In the genomic region with DNA sequence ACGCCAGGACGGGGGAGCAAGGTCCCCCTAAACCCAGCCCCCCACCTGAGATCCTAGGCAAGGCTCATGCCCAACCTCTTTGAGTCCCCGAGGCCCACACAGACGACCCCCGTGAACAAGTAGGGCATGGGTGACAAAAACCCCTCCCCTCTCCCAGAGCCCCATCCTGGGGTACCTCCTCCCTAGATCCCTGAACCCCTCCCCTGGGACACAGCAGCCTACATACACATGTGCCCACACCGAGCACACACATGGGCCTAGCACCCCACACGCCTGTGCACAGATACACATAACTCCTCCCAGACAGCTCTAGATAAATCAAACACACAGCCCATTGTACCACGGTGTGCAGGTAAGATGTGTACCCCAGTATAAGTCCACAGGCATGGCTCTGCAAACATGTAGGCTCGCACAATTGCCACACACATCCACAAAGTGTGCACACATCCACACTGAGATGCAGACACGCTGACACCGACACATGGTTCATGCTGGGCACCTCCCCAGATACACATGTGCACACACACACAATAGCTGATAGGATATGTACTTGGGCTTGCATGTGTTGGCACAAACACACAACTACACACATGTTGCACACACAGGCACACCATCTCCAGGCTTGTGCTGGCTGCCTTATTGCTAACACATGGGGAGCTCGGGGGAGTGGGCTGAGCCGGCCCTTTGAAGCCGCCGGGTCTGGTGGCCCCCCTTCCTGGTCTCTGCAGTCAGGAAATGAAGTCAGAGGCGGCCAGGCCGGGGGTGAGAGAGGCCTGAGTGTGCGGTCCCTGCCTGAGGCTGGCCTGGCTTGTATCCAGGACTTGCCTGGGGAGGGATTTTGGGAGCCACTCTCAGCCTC, we compare ENCODE assay signal across 1 cellular context.
A peak's percentile ranks its signal among the peaks of the same experiment; 100 is the strongest.
TF ChIP-seq lines count a peak whose summit lies in the region.

No MANE protein-coding gene starts in this region.

TF ChIP-seq in HepG2, 621 proteins besides CTCF, POLR2A, EP300 and RAD21 (continued from another document and continues in another):
- TF ChIP-seq, protein P1, sequence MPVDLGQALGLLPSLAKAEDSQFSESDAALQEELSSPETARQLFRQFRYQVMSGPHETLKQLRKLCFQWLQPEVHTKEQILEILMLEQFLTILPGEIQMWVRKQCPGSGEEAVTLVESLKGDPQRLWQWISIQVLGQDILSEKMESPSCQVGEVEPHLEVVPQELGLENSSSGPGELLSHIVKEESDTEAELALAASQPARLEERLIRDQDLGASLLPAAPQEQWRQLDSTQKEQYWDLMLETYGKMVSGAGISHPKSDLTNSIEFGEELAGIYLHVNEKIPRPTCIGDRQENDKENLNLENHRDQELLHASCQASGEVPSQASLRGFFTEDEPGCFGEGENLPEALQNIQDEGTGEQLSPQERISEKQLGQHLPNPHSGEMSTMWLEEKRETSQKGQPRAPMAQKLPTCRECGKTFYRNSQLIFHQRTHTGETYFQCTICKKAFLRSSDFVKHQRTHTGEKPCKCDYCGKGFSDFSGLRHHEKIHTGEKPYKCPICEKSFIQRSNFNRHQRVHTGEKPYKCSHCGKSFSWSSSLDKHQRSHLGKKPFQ (CRISPR knock-in tag; IDR thresholded peaks at IDR 0.05; ENCODE audit: insufficient replicate concordance), result no peak
- TF ChIP-seq, protein P2, sequence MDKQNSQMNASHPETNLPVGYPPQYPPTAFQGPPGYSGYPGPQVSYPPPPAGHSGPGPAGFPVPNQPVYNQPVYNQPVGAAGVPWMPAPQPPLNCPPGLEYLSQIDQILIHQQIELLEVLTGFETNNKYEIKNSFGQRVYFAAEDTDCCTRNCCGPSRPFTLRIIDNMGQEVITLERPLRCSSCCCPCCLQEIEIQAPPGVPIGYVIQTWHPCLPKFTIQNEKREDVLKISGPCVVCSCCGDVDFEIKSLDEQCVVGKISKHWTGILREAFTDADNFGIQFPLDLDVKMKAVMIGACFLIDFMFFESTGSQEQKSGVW (CRISPR knock-in tag; IDR thresholded peaks at IDR 0.05; ENCODE audit: borderline replicate concordance), result no peak
- TF ChIP-seq ARNT (IDR thresholded peaks at IDR 0.05) (no peak), ARNTL (CRISPR knock-in tag; IDR thresholded peaks at IDR 0.05) (no peak), ZFAT (CRISPR knock-in tag; conservative IDR thresholded peaks at IDR 0.05) (no peak), ZZZ3 (CRISPR knock-in tag; IDR thresholded peaks at IDR 0.05; ENCODE audit: borderline replicate concordance) (no peak), ZNF33A (CRISPR knock-in tag; IDR thresholded peaks at IDR 0.05; ENCODE audit: borderline replicate concordance) (no peak), NR3C1 (CRISPR knock-in tag; IDR thresholded peaks at IDR 0.05) (no peak), ZFP62 (CRISPR knock-in tag; IDR thresholded peaks at IDR 0.05) (no peak), KDM5B (CRISPR knock-in tag; IDR thresholded peaks at IDR 0.05; ENCODE audit: borderline replicate concordance) (peak; percentile 23; the same call in 1 of the 2 replicates), PHF8 (CRISPR knock-in tag; IDR thresholded peaks at IDR 0.05) (0 out of 2 replicates have a peak, but pooled peaks have one; percentile 42), TRIM24 (CRISPR knock-in tag; IDR thresholded peaks at IDR 0.05) (no peak), PRMT3 (CRISPR knock-in tag; IDR thresholded peaks at IDR 0.05; ENCODE audit: borderline replicate concordance, low read depth) (no peak), SATB2 (CRISPR knock-in tag; IDR thresholded peaks at IDR 0.05) (no peak), ZNF737 (CRISPR knock-in tag; IDR thresholded peaks at IDR 0.05; ENCODE audit: borderline replicate concordance) (no peak), MZF1 (CRISPR knock-in tag; IDR thresholded peaks at IDR 0.05; ENCODE audit: borderline replicate concordance) (no peak), HMG20B (CRISPR knock-in tag; conservative IDR thresholded peaks at IDR 0.05) (no peak), NFE2L2 (IDR thresholded peaks at IDR 0.05; ENCODE audit: low read length) (no peak), ZNF780A (CRISPR knock-in tag; IDR thresholded peaks at IDR 0.05) (no peak), TCF12 (IDR thresholded peaks at IDR 0.05) (no peak), TCF12 (CRISPR knock-in tag; IDR thresholded peaks at IDR 0.05) (no peak), NR2F1 (CRISPR knock-in tag; IDR thresholded peaks at IDR 0.05) (no peak), SAFB2 (CRISPR knock-in tag; IDR thresholded peaks at IDR 0.05; ENCODE audit: borderline replicate concordance, low read depth) (no peak), NFRKB (IDR thresholded peaks at IDR 0.05) (no peak), PRPF4 (IDR thresholded peaks at IDR 0.05; ENCODE audit: low read depth, low read length, poor library complexity, severe bottlenecking) (no peak)
- TF ChIP-seq, protein P3, sequence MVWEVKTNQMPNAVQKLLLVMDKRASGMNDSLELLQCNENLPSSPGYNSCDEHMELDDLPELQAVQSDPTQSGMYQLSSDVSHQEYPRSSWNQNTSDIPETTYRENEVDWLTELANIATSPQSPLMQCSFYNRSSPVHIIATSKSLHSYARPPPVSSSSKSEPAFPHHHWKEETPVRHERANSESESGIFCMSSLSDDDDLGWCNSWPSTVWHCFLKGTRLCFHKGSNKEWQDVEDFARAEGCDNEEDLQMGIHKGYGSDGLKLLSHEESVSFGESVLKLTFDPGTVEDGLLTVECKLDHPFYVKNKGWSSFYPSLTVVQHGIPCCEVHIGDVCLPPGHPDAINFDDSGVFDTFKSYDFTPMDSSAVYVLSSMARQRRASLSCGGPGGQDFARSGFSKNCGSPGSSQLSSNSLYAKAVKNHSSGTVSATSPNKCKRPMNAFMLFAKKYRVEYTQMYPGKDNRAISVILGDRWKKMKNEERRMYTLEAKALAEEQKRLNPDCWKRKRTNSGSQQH (CRISPR knock-in tag; IDR thresholded peaks at IDR 0.05; ENCODE audit: low read depth), result no peak
- TF ChIP-seq, protein P4, sequence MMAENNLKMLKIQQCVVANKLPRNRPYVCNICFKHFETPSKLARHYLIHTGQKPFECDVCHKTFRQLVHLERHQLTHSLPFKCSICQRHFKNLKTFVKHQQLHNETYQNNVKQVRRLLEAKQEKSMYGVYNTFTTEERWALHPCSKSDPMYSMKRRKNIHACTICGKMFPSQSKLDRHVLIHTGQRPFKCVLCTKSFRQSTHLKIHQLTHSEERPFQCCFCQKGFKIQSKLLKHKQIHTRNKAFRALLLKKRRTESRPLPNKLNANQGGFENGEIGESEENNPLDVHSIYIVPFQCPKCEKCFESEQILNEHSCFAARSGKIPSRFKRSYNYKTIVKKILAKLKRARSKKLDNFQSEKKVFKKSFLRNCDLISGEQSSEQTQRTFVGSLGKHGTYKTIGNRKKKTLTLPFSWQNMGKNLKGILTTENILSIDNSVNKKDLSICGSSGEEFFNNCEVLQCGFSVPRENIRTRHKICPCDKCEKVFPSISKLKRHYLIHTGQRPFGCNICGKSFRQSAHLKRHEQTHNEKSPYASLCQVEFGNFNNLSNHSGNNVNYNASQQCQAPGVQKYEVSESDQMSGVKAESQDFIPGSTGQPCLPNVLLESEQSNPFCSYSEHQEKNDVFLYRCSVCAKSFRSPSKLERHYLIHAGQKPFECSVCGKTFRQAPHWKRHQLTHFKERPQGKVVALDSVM (CRISPR knock-in tag; IDR thresholded peaks at IDR 0.05), result no peak
- TF ChIP-seq, protein P5, sequence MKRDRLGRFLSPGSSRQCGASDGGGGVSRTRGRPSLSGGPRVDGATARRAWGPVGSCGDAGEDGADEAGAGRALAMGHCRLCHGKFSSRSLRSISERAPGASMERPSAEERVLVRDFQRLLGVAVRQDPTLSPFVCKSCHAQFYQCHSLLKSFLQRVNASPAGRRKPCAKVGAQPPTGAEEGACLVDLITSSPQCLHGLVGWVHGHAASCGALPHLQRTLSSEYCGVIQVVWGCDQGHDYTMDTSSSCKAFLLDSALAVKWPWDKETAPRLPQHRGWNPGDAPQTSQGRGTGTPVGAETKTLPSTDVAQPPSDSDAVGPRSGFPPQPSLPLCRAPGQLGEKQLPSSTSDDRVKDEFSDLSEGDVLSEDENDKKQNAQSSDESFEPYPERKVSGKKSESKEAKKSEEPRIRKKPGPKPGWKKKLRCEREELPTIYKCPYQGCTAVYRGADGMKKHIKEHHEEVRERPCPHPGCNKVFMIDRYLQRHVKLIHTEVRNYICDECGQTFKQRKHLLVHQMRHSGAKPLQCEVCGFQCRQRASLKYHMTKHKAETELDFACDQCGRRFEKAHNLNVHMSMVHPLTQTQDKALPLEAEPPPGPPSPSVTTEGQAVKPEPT (CRISPR knock-in tag; IDR thresholded peaks at IDR 0.05; ENCODE audit: low read depth), result no peak
- TF ChIP-seq, protein P6, sequence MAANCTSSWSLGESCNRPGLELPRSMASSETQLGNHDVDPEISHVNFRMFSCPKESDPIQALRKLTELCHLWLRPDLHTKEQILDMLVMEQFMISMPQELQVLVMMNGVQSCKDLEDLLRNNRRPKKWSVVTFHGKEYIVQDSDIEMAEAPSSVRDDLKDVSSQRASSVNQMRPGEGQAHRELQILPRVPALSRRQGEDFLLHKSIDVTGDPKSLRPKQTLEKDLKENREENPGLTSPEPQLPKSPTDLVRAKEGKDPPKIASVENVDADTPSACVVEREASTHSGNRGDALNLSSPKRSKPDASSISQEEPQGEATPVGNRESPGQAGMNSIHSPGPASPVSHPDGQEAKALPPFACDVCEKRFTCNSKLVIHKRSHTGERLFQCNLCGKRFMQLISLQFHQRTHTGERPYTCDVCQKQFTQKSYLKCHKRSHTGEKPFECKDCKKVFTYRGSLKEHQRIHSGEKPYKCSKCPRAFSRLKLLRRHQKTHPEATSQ (CRISPR knock-in tag; IDR thresholded peaks at IDR 0.05; ENCODE audit: borderline replicate concordance), result no peak
- TF ChIP-seq, protein P7, sequence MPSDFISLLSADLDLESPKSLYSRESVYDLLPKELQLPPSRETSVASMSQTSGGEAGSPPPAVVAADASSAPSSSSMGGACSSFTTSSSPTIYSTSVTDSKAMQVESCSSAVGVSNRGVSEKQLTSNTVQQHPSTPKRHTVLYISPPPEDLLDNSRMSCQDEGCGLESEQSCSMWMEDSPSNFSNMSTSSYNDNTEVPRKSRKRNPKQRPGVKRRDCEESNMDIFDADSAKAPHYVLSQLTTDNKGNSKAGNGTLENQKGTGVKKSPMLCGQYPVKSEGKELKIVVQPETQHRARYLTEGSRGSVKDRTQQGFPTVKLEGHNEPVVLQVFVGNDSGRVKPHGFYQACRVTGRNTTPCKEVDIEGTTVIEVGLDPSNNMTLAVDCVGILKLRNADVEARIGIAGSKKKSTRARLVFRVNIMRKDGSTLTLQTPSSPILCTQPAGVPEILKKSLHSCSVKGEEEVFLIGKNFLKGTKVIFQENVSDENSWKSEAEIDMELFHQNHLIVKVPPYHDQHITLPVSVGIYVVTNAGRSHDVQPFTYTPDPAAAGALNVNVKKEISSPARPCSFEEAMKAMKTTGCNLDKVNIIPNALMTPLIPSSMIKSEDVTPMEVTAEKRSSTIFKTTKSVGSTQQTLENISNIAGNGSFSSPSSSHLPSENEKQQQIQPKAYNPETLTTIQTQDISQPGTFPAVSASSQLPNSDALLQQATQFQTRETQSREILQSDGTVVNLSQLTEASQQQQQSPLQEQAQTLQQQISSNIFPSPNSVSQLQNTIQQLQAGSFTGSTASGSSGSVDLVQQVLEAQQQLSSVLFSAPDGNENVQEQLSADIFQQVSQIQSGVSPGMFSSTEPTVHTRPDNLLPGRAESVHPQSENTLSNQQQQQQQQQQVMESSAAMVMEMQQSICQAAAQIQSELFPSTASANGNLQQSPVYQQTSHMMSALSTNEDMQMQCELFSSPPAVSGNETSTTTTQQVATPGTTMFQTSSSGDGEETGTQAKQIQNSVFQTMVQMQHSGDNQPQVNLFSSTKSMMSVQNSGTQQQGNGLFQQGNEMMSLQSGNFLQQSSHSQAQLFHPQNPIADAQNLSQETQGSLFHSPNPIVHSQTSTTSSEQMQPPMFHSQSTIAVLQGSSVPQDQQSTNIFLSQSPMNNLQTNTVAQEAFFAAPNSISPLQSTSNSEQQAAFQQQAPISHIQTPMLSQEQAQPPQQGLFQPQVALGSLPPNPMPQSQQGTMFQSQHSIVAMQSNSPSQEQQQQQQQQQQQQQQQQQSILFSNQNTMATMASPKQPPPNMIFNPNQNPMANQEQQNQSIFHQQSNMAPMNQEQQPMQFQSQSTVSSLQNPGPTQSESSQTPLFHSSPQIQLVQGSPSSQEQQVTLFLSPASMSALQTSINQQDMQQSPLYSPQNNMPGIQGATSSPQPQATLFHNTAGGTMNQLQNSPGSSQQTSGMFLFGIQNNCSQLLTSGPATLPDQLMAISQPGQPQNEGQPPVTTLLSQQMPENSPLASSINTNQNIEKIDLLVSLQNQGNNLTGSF (CRISPR knock-in tag; IDR thresholded peaks at IDR 0.05), result no peak
- TF ChIP-seq, protein P8, sequence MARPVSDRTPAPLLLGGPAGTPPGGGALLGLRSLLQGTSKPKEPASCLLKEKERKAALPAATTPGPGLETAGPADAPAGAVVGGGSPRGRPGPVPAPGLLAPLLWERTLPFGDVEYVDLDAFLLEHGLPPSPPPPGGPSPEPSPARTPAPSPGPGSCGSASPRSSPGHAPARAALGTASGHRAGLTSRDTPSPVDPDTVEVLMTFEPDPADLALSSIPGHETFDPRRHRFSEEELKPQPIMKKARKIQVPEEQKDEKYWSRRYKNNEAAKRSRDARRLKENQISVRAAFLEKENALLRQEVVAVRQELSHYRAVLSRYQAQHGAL (CRISPR knock-in tag; IDR thresholded peaks at IDR 0.05; ENCODE audit: not compliant biosample characterization), result no peak
- TF ChIP-seq, protein P9, sequence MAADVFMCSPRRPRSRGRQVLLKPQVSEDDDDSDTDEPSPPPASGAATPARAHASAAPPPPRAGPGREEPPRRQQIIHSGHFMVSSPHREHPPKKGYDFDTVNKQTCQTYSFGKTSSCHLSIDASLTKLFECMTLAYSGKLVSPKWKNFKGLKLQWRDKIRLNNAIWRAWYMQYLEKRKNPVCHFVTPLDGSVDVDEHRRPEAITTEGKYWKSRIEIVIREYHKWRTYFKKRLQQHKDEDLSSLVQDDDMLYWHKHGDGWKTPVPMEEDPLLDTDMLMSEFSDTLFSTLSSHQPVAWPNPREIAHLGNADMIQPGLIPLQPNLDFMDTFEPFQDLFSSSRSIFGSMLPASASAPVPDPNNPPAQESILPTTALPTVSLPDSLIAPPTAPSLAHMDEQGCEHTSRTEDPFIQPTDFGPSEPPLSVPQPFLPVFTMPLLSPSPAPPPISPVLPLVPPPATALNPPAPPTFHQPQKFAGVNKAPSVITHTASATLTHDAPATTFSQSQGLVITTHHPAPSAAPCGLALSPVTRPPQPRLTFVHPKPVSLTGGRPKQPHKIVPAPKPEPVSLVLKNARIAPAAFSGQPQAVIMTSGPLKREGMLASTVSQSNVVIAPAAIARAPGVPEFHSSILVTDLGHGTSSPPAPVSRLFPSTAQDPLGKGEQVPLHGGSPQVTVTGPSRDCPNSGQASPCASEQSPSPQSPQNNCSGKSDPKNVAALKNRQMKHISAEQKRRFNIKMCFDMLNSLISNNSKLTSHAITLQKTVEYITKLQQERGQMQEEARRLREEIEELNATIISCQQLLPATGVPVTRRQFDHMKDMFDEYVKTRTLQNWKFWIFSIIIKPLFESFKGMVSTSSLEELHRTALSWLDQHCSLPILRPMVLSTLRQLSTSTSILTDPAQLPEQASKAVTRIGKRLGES (CRISPR knock-in tag; IDR thresholded peaks at IDR 0.05; ENCODE audit: borderline replicate concordance), result no peak
- TF ChIP-seq, protein P10, sequence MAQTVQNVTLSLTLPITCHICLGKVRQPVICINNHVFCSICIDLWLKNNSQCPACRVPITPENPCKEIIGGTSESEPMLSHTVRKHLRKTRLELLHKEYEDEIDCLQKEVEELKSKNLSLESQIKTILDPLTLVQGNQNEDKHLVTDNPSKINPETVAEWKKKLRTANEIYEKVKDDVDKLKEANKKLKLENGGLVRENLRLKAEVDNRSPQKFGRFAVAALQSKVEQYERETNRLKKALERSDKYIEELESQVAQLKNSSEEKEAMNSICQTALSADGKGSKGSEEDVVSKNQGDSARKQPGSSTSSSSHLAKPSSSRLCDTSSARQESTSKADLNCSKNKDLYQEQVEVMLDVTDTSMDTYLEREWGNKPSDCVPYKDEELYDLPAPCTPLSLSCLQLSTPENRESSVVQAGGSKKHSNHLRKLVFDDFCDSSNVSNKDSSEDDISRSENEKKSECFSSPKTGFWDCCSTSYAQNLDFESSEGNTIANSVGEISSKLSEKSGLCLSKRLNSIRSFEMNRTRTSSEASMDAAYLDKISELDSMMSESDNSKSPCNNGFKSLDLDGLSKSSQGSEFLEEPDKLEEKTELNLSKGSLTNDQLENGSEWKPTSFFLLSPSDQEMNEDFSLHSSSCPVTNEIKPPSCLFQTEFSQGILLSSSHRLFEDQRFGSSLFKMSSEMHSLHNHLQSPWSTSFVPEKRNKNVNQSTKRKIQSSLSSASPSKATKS (CRISPR knock-in tag; IDR thresholded peaks at IDR 0.05), result no peak
